ENCODE assay signal across 24 cellular contexts in genomic region chr10:62165803-62166202, GRCh38.
"Had no signal": no experiment of that assay in that cellular context is flagged by ENCODE, and none has a peak within 500 bp of the region (broad histone marks: within the 10 kb centered on the region; RNA-seq: fewer than 3 reads in every experiment).

No MANE protein-coding gene starts in this region.

- H3K27me3 Mint-ChIP-seq: activated B cell treated with CpG ODN at 0.5 μM for 24 hours; activated CD8-positive, alpha-beta T cell treated with anti-CD3 and anti-CD28 coated beads for 36 hours; activated T-cell treated with anti-CD3 and anti-CD28 coated beads, Interleukin-2, amount 50 U/mL, for 24 hours; naive B cell had no signal

- H3K9me3 Mint-ChIP-seq: activated B cell treated with CpG ODN at 0.5 μM for 24 hours; activated CD8-positive, alpha-beta T cell treated with anti-CD3 and anti-CD28 coated beads for 36 hours; activated T-cell treated with anti-CD3 and anti-CD28 coated beads, Interleukin-2, amount 50 U/mL, for 24 hours; immature natural killer cell had no signal

- ATAC-seq: activated CD8-positive, alpha-beta T cell treated with anti-CD3 and anti-CD28 coated beads for 36 hours; mucosa of descending colon; psoas muscle had no signal

- H3K27ac Mint-ChIP-seq: activated CD8-positive, alpha-beta T cell treated with anti-CD3 and anti-CD28 coated beads for 36 hours; activated T-cell treated with anti-CD3 and anti-CD28 coated beads, Interleukin-2, amount 50 U/mL, for 24 hours; immature natural killer cell; naive B cell; neural progenitor cell; T-helper 2 cell treated with Interferon-gamma antibody and Interleukin-4, amounts not matched to agents 5 μg/mL and 100 μg/mL, for 36 hours had no signal

- H3K27ac ChIP-seq: esophagus muscularis mucosa, left ventricle myocardium inferior, neural progenitor cell, psoas muscle had no signal

- H3K4me2 ChIP-seq: neural progenitor cell had no signal

- H3K4me1 ChIP-seq: neural progenitor cell had no signal

- H3K27me3 ChIP-seq: ascending aorta, esophagus muscularis mucosa, neural progenitor cell, upper lobe of left lung had no signal

- H3K9ac ChIP-seq: neural progenitor cell had no signal

- H3K36me3 ChIP-seq: ascending aorta, esophagus muscularis mucosa, left ventricle myocardium inferior, neural progenitor cell, thoracic aorta, upper lobe of left lung had no signal

- H3K4me1 Mint-ChIP-seq: immature natural killer cell, neural progenitor cell had no signal

- H3K9me3 ChIP-seq: ascending aorta, esophagus muscularis mucosa, left ventricle myocardium inferior, mucosa of descending colon, psoas muscle, thoracic aorta, upper lobe of left lung had no signal

- H3K4me3 Mint-ChIP-seq: activated B cell treated with CpG ODN at 0.5 μM for 24 hours; activated CD8-positive, alpha-beta T cell treated with anti-CD3 and anti-CD28 coated beads for 36 hours; activated T-cell treated with anti-CD3 and anti-CD28 coated beads, Interleukin-2, amount 50 U/mL, for 24 hours; immature natural killer cell; neural progenitor cell; T-helper 2 cell treated with Interferon-gamma antibody and Interleukin-4, amounts not matched to agents 5 μg/mL and 100 μg/mL, for 36 hours had no signal

- DNase-seq: activated B cell treated with CpG ODN at 0.5 μM for 24 hours; activated CD4-positive, alpha-beta T cell treated with anti-CD3 and anti-CD28 coated beads for 4 hours; activated CD8-positive, alpha-beta T cell treated with anti-CD3 and anti-CD28 coated beads for 36 hours; activated effector memory CD4-positive, alpha-beta T cell treated with Interleukin-2 at 50 U/mL for 16 hours; activated naive CD4-positive, alpha-beta T cell treated with anti-CD3 and anti-CD28 coated beads, Interleukin-2, amount 50 U/mL, for 16 hours; activated T-cell treated with anti-CD3 and anti-CD28 coated beads, Interleukin-2, amount 50 U/mL, for 24 hours; cerebellar nuclear complex; cortex of kidney; effector memory CD4-positive, alpha-beta T cell; immature natural killer cell; kidney glomerular epithelial cell; naive B cell; stimulated activated CD4-positive, alpha-beta T cell treated with anti-CD3 and anti-CD28 coated beads, Interleukin-2, amount 100 ng/mL, for 48 hours had no signal

- H3K4me3 ChIP-seq: ascending aorta, esophagus muscularis mucosa, left ventricle myocardium inferior, mucosa of descending colon, neural progenitor cell, psoas muscle, skin epidermis, upper lobe of left lung had no signal

- H3K36me3 Mint-ChIP-seq: immature natural killer cell, naive B cell, neural progenitor cell had no signal

- FAIRE-seq: endothelial cell of umbilical vein had no signal
